ENCODE assay signal across 27 cellular contexts in genomic region chr2:239204143-239204875, GRCh38.
DNase-seq lines count a peak whose midpoint lies in the region; ATAC-seq and TF ChIP-seq lines count a peak whose summit lies in the region.
"Had no signal": no experiment of that assay in that cellular context is flagged by ENCODE, and none has a peak within 500 bp of the region (broad histone marks: within the 10 kb centered on the region; RNA-seq: fewer than 3 reads in every experiment).

No MANE protein-coding gene starts in this region.

- H3K4me3 Mint-ChIP-seq in activated CD4-positive, alpha-beta T cell treated with anti-CD3 and anti-CD28 coated beads for 36 hours = no peak overlapping the region
- H3K4me3 Mint-ChIP-seq: activated T-cell treated with anti-CD3 and anti-CD28 coated beads, Interleukin-2, amount 50 U/mL, for 4 hours; nephron progenitor cell had no signal

- intact Hi-C loops in activated CD4-positive, alpha-beta T cell treated with anti-CD3 and anti-CD28 coated beads for 36 hours (cut with DNase I, micrococcal nuclease) = no loop called here
- intact Hi-C loops in left lung (cut with DNase I) = no loop called here

- H3K36me3 ChIP-seq in left lung = peaks cover 0 to 3% of the 10 kb centered on the region in 2 donors
- H3K36me3 ChIP-seq: adrenal gland, pancreas had no signal

- H3K27ac Mint-ChIP-seq in activated CD4-positive, alpha-beta T cell treated with anti-CD3 and anti-CD28 coated beads for 36 hours = no peak overlapping the region

- POLR2A ChIA-PET in activated CD4-positive, alpha-beta T cell treated with anti-CD3 and anti-CD28 coated beads for 36 hours (lab: Charles Lee) = no interaction called here

- H3K9me3 ChIP-seq in left lung = no peaks in the 10 kb centered on the region
- H3K9me3 ChIP-seq: adrenal gland, lower lobe of right lung, pancreas, testis had no signal

- H3K4me1 Mint-ChIP-seq in activated CD4-positive, alpha-beta T cell treated with anti-CD3 and anti-CD28 coated beads for 36 hours = peaks cover 35% of the 10 kb centered on the region

- no peaks in the 10 kb centered on the region for H3K27me3 Mint-ChIP-seq in activated CD4-positive, alpha-beta T cell treated with anti-CD3 and anti-CD28 coated beads for 36 hours

- H3K4me3 ChIP-seq in left lung = no peak overlapping the region
- H3K4me3 ChIP-seq: adrenal gland, lower lobe of right lung, pancreas, PC-9, testis had no signal

- no peak for TF ChIP-seq CTCF in left lung (IDR thresholded peaks at IDR 0.05)

- no peak for ATAC-seq in activated CD4-positive, alpha-beta T cell treated with anti-CD3 and anti-CD28 coated beads for 36 hours
- ATAC-seq in left lung (no peak), GM21825 (IDR thresholded peaks at IDR 0.05; ENCODE audit: unreplicated experiment) (no peak)
- ATAC-seq: activated T-cell treated with anti-CD3 and anti-CD28 coated beads, Interleukin-2, amount 50 U/mL, for 4 hours; pancreas; right cardiac atrium had no signal

- peak; percentile 2 for DNase-seq in activated CD4-positive, alpha-beta T cell treated with anti-CD3 and anti-CD28 coated beads for 36 hours
- DNase-seq in activated CD4-positive, alpha-beta T cell treated with anti-CD3 and anti-CD28 coated beads, Interleukin-2, amount 50 U/mL, for 48 hours = no peak
- DNase-seq in cerebellar cortex (ENCODE audit: low spot score) (peak; percentile 71), left lung (peak; percentile 29 to 65), substantia nigra (lab: John Stamatoyannopoulos, UW) (peak in 1 of 49 donors; percentile 41), NCI-H2171 (lab: John Stamatoyannopoulos, UW) (no peak), epidermal melanocyte (ENCODE audit: insufficient read length, low spot score) (no peak)
- DNase-seq: activated CD4-positive, alpha-beta T cell treated with anti-CD3 and anti-CD28 coated beads for 48 hours; activated naive CD4-positive, alpha-beta T cell treated with Interleukin-2 at 50 U/mL for 16 hours; activated T-cell treated with anti-CD3 and anti-CD28 coated beads, Interleukin-2, amount 50 U/mL, for 4 hours; Calu3; lower lobe of right lung; MV-4-11; NCI-H1930; NCI-H524 treated with DMSO at 0.1 percent for 48 hours; nephron progenitor cell; PC-9; Right ventricle myocardium superior; stimulated activated CD4-positive, alpha-beta T cell treated with anti-CD3 and anti-CD28 coated beads, Interleukin-12 subunit alpha, Interleukin-12 subunit beta, amount 100 ng/mL, for 4 hours; stimulated activated CD4-positive, alpha-beta T cell treated with anti-CD3 and anti-CD28 coated beads, Interleukin-4, amount 100 ng/mL, for 1 hour; testis had no signal

- no peaks in the 10 kb centered on the region for H3K36me3 Mint-ChIP-seq in activated CD4-positive, alpha-beta T cell treated with anti-CD3 and anti-CD28 coated beads for 36 hours (ENCODE audit: low read depth)

- CTCF ChIA-PET in activated CD4-positive, alpha-beta T cell treated with anti-CD3 and anti-CD28 coated beads for 36 hours (lab: Charles Lee) = interaction anchor here (1.0 kb wide), 1 partner anchor 21 kb away, joined by 3 read pairs; no protein-coding TSS in a partner anchor

- H3K9me3 Mint-ChIP-seq in activated CD4-positive, alpha-beta T cell treated with anti-CD3 and anti-CD28 coated beads for 36 hours (ENCODE audit: low read depth) = no peaks in the 10 kb centered on the region
- H3K9me3 Mint-ChIP-seq: activated T-cell treated with anti-CD3 and anti-CD28 coated beads, Interleukin-2, amount 50 U/mL, for 4 hours; nephron progenitor cell had no signal

- H3K27ac ChIP-seq in left lung = no peak overlapping the region
- H3K27ac ChIP-seq in substantia nigra (ENCODE audit: low read depth, low read length, poor library complexity, severe bottlenecking) = peak overlapping the region; percentile 69
- H3K27ac ChIP-seq: 22Rv1, adrenal gland, C4-2B, lower lobe of right lung, pancreas, PC-9, testis had no signal

- no peaks in the 10 kb centered on the region for H3K27me3 ChIP-seq in left lung
- H3K27me3 ChIP-seq: adrenal gland, pancreas, testis had no signal

- peaks cover 0 to 29% of the 10 kb centered on the region in 2 donors for H3K4me1 ChIP-seq in left lung

Comparison
In these comparisons a context has a peak if more than half of its experiments do, and no peak if none do; other contexts are left out.
1. DNase-seq: peak in activated CD4-positive, alpha-beta T cell treated with anti-CD3 and anti-CD28 coated beads for 36 hours (single experiment), cerebellar cortex (single experiment) and left lung (2 of 2); none in activated CD4-positive, alpha-beta T cell treated with anti-CD3 and anti-CD28 coated beads, Interleukin-2, amount 50 U/mL, for 48 hours (0 of 2), NCI-H2171 (single experiment) and epidermal melanocyte (single experiment).